ENCODE assay signal across 1 cellular context in genomic region chr2:74675090-74675489, GRCh38.
TF ChIP-seq lines count a peak whose summit lies in the region.

No MANE protein-coding gene starts in this region.

TF ChIP-seq in HCT116, 20 proteins besides CTCF, POLR2A, EP300 and RAD21 (continued from another document):
- TF ChIP-seq CBX3 (IDR thresholded peaks at IDR 0.05; ENCODE audit: low read depth) (no peak), EZH2phosphoT487 (IDR thresholded peaks at IDR 0.05; ENCODE audit: borderline replicate concordance) (no peak), SRF (IDR thresholded peaks at IDR 0.05; ENCODE audit: low read depth) (no peak), ZBTB33 (IDR thresholded peaks at IDR 0.05; ENCODE audit: extremely low read depth, insufficient replicate concordance, low read length) (no peak)
